In genomic region chr17:75078097-75079022, GRCh38 we compare ENCODE assay signal across 8 cellular contexts. TPM values are rescaled to one million over a fixed set of nuclear protein-coding genes. Genes with fewer than 3 reads are reported as not detected.
A peak's percentile ranks its signal among the peaks of the same experiment; 100 is the strongest.
DNase-seq lines count a peak whose midpoint lies in the region; ATAC-seq, FAIRE-seq and TF ChIP-seq lines count a peak whose summit lies in the region.

No MANE protein-coding gene starts in this region.

- H2AFZ ChIP-seq in OCI-LY3 (ENCODE audit: low read depth, low read length) = 0 out of 2 replicates have a peak overlapping the region, but pooled peaks have one; percentile 82

- ATAC-seq in A549 = peak; percentile 67 to 82; a peak in 5 of 6 replicates
- peak; percentile 53 for ATAC-seq in GM18909 (IDR thresholded peaks at IDR 0.05; ENCODE audit: poor library complexity, unreplicated experiment)
- peak in 3 of 4 donors; percentile 3 to 6 (median 4) for ATAC-seq in psoas muscle
- no peak for ATAC-seq in GM18868 (IDR thresholded peaks at IDR 0.05; ENCODE audit: unreplicated experiment)

- peak overlapping the region; percentile 75 for H3K4me2 ChIP-seq in A549
- H3K4me2 ChIP-seq in OCI-LY3 (ENCODE audit: low read length) = peak overlapping the region; percentile 100

- CTCF ChIA-PET in A549 (lab: Yijun Ruan, JAX) = interaction anchor here (1.0 to 81.8 kb wide), 6 partner anchors 8 to 122 kb away, joined by 3 to 3429 read pairs (median 18); partner anchors contain the start of genes ARMC7, NT5C and SLC16A5

- H3K79me2 ChIP-seq in OCI-LY3 (ENCODE audit: low read length) = no peaks in the 10 kb centered on the region

- H3K4me3 ChIP-seq in A549 (no peak overlapping the region), OCI-LY3 (ENCODE audit: low read length) (peak overlapping the region; percentile 80), esophagus muscularis mucosa (peak overlapping the region; percentile 57 to 63 (median 58)), psoas muscle (peak overlapping the region; percentile 68)

- TF ChIP-seq RAD21 in A549 (conservative IDR thresholded peaks at IDR 0.05 in 1 of 2, IDR thresholded peaks at IDR 0.05 in 1 of 2) = 0 out of 5 replicates have a peak, but pooled peaks of 1 of the 2 experiments have one; percentile 2

- DNase-seq in A549 (ENCODE audit: low read depth in 1 of 2, low spot score in 1 of 2) = peak; percentile 55 to 86
- DNase-seq in esophagus muscularis mucosa (ENCODE audit: extremely low spot score) = no peak
- no peak for DNase-seq in psoas muscle
- no peak for DNase-seq in activated effector memory CD4-positive, alpha-beta T cell treated with Interleukin-2 at 50 U/mL for 16 hours
- DNase-seq in NCI-H524 (lab: John Stamatoyannopoulos, UW) = no peak

- no peak for TF ChIP-seq CTCF in A549 (IDR thresholded peaks at IDR 0.05)
- TF ChIP-seq CTCF in OCI-LY3 (IDR thresholded peaks at IDR 0.05; ENCODE audit: low read depth, low read length) = no peak
- no peak for TF ChIP-seq CTCF in esophagus muscularis mucosa (IDR thresholded peaks at IDR 0.05)
- TF ChIP-seq CTCF in psoas muscle (IDR thresholded peaks at IDR 0.05) = no peak

- 31% methylated on average over 19 of the region's 19 CpGs for WGBS in A549 (ENCODE audit: missing lambda C conversion rate)
- WGBS in esophagus muscularis mucosa = 71% methylated on average over 18 of the region's 19 CpGs
- 62 to 67% (median 67%) methylated on average over 19 of the region's 19 CpGs for WGBS in psoas muscle, 3 donors

- peaks cover 5% of the 10 kb centered on the region; the same call in 1 of the 2 replicates for H3K27me3 ChIP-seq in OCI-LY3 (ENCODE audit: low read depth, low read length)
- H3K27me3 ChIP-seq in esophagus muscularis mucosa = no peaks in the 10 kb centered on the region
- H3K27me3 ChIP-seq in psoas muscle (ENCODE audit: insufficient read depth in 3 of 3, low read length in 2 of 3) = no peaks in the 10 kb centered on the region

- TF ChIP-seq POLR2A in A549 (IDR thresholded peaks at IDR 0.05; ENCODE audit: low read length) = no peak
- no peak for TF ChIP-seq POLR2A in esophagus muscularis mucosa (IDR thresholded peaks at IDR 0.05; ENCODE audit: low read depth)

- H3K9ac ChIP-seq in OCI-LY3 (ENCODE audit: low read length) = peak overlapping the region; percentile 79

- peak; percentile 18 for FAIRE-seq in A549 (lab: Jason Lieb, UNC)

- peaks cover 40% of the 10 kb centered on the region for H3K4me1 ChIP-seq in A549
- peaks cover 31% of the 10 kb centered on the region for H3K4me1 ChIP-seq in OCI-LY3 (ENCODE audit: low read length)
- peaks cover 17 to 45% (median 21%) of the 10 kb centered on the region in 4 donors for H3K4me1 ChIP-seq in esophagus muscularis mucosa
- H3K4me1 ChIP-seq in psoas muscle = peaks cover 18% of the 10 kb centered on the region

- H3K9me3 ChIP-seq in A549 (no peaks in the 10 kb centered on the region), OCI-LY3 (ENCODE audit: insufficient read depth, low read length) (no peaks in the 10 kb centered on the region), esophagus muscularis mucosa (no peaks in the 10 kb centered on the region), psoas muscle (no peaks in the 10 kb centered on the region)

- H3K27ac ChIP-seq in A549 (peak overlapping the region; percentile 78 to 86), OCI-LY3 (ENCODE audit: low read length) (peak overlapping the region; percentile 89), esophagus muscularis mucosa (replicated peaks in 1 of 4) (peak overlapping the region; percentile 85 to 88 (median 86)), psoas muscle (peak overlapping the region; percentile 82)

- TF ChIP-seq EP300 in A549 (IDR thresholded peaks at IDR 0.05) = no peak
- TF ChIP-seq EP300 in esophagus muscularis mucosa (IDR thresholded peaks at IDR 0.05) = no peak

- intact Hi-C loops in esophagus muscularis mucosa (cut with DNase I) (no loop called here), psoas muscle (cut with DNase I) (no loop called here)

- POLR2A ChIA-PET in A549 (lab: Yijun Ruan, JAX) = interaction anchor here (1.0 to 1.6 kb wide), 2 partner anchors 9 to 45 kb away, joined by 3 to 18 read pairs; partner anchors contain the start of gene SLC16A5

- no peaks in the 10 kb centered on the region for H3K36me3 ChIP-seq in OCI-LY3 (replicated peaks; ENCODE audit: low read depth, low read length)
- no peaks in the 10 kb centered on the region for H3K36me3 ChIP-seq in esophagus muscularis mucosa
- H3K36me3 ChIP-seq in psoas muscle (ENCODE audit: insufficient read depth in 1 of 2, low read depth in 1 of 2) = no peaks in the 10 kb centered on the region

- no peaks in the 10 kb centered on the region for H4K20me1 ChIP-seq in OCI-LY3 (ENCODE audit: insufficient read depth, low read length)

TF ChIP-seq in A549, 52 proteins besides CTCF, POLR2A, EP300 and RAD21 (continues in another document):
- TF ChIP-seq HOXB5 (CRISPR knock-in tag; IDR thresholded peaks at IDR 0.05) (0 out of 2 replicates have a peak, but pooled peaks have one; percentile 38), E2F6 (IDR thresholded peaks at IDR 0.05; ENCODE audit: borderline replicate concordance, low read depth) (0 out of 2 replicates have a peak, but pooled peaks have one; percentile 56), FOXS1 (CRISPR knock-in tag; IDR thresholded peaks at IDR 0.05) (no peak), HDAC2 (IDR thresholded peaks at IDR 0.05) (no peak), CHD4 (IDR thresholded peaks at IDR 0.05; ENCODE audit: borderline replicate concordance) (no peak), EHMT2 (IDR thresholded peaks at IDR 0.05; ENCODE audit: low read depth) (no peak), NPAS2 (CRISPR knock-in tag; IDR thresholded peaks at IDR 0.05; ENCODE audit: borderline replicate concordance) (0 out of 2 replicates have a peak, but pooled peaks have one; percentile 12), MAFK (IDR thresholded peaks at IDR 0.05; ENCODE audit: partially characterized antibody) (no peak), JUNB (IDR thresholded peaks at IDR 0.05) (no peak), ZNF302 (CRISPR knock-in tag; IDR thresholded peaks at IDR 0.05) (0 out of 2 replicates have a peak, but pooled peaks have one; percentile 14), CHD2 (IDR thresholded peaks at IDR 0.05; ENCODE audit: low read length, partially characterized antibody) (no peak), ZFP36 (IDR thresholded peaks at IDR 0.05; ENCODE audit: borderline replicate concordance, partially characterized antibody) (no peak), SREBF2 (IDR thresholded peaks at IDR 0.05) (no peak), POLR2AphosphoS2 (conservative IDR thresholded peaks at IDR 0.05; ENCODE audit: low read length) (no peak)

RNA-seq across cellular contexts. Expression of gene SLC16A5, which starts 9.4 kb away (rescaled TPM):
- polyA plus RNA-seq in A549 (2011; rRNA removed) (19.0 and 20.1 TPM in 2 replicates), A549 (2017; fragmentation: RNase III; extraction: RNeasy Plus Mini Kit Qiagen cat#74134 plus additional on column Dnase treatment) (19.5 to 27.6 TPM (median 27.2 TPM) in 3 replicates), psoas muscle (1 to 10 TPM; 1.2 to 4.5 (median 3.8) TPM)
- 33.8 and 57.1 TPM in 2 replicates for polyA plus RNA-seq in A549 (2012; cell fraction: cytosol; rRNA removed)
- 110 and 141 TPM in 2 replicates for polyA plus RNA-seq in A549 (2012; cell fraction: nucleus; rRNA removed)
- polyA minus RNA-seq in A549 (2011; rRNA and poly(A)+ RNA removed) = 22.9 and 29.3 TPM in 2 replicates
- total RNA-seq in esophagus muscularis mucosa (1 to 10 TPM; 3.8 to 9.7 (median 7.6) TPM), psoas muscle (10 to 100 TPM in 1 of 4 donors, 1 to 10 TPM in 3; 5.6 to 10.7 (median 8.1) TPM)

RNA-seq across cellular contexts. Expression of gene KCTD2, which starts 31.3 kb away (rescaled TPM):
- polyA plus RNA-seq in A549 (2011; rRNA removed) = 31.3 and 34.1 TPM in 2 replicates
- 19.5 and 22.6 TPM in 2 replicates for polyA plus RNA-seq in A549 (2012; cell fraction: cytosol; rRNA removed)
- 17.5 and 23.1 TPM in 2 replicates for polyA plus RNA-seq in A549 (2012; cell fraction: nucleus; rRNA removed)
- 16.3 to 18.8 TPM (median 18.6 TPM) in 3 replicates for polyA plus RNA-seq in A549 (2017; fragmentation: RNase III; extraction: RNeasy Plus Mini Kit Qiagen cat#74134 plus additional on column Dnase treatment)
- 22.1 and 25.9 TPM in 2 replicates for polyA minus RNA-seq in A549 (2011; rRNA and poly(A)+ RNA removed)
- 10 to 100 TPM; 20.3 to 37.7 (median 29.9) TPM for total RNA-seq in esophagus muscularis mucosa
- 10 to 100 TPM; 29.2 to 38.7 (median 35.2) TPM for total RNA-seq in psoas muscle
- 10 to 100 TPM; 26.9 to 71.2 (median 29.7) TPM for polyA plus RNA-seq in psoas muscle

RNA-seq across cellular contexts. Expression of gene ARMC7, which starts 31.4 kb away (rescaled TPM):
- 8.5 and 9.5 TPM in 2 replicates for polyA plus RNA-seq in A549 (2011; rRNA removed)
- polyA plus RNA-seq in A549 (2012; cell fraction: cytosol; rRNA removed) = 11.0 and 13.2 TPM in 2 replicates
- 16.6 and 18.3 TPM in 2 replicates for polyA plus RNA-seq in A549 (2012; cell fraction: nucleus; rRNA removed)
- polyA plus RNA-seq in A549 (2017; fragmentation: RNase III; extraction: RNeasy Plus Mini Kit Qiagen cat#74134 plus additional on column Dnase treatment) = 11.3 to 13.1 TPM (median 12.6 TPM) in 3 replicates
- 14.3 and 15.2 TPM in 2 replicates for polyA minus RNA-seq in A549 (2011; rRNA and poly(A)+ RNA removed)
- total RNA-seq in esophagus muscularis mucosa = 10 to 100 TPM in 1 of 4 donors, 1 to 10 TPM in 3; 3.5 to 10.3 (median 6.7) TPM
- 1 to 10 TPM; 2.7 to 7.0 (median 3.6) TPM for total RNA-seq in psoas muscle
- 1 to 10 TPM; 3.3 to 6.4 (median 4.9) TPM for polyA plus RNA-seq in psoas muscle

RNA-seq across cellular contexts. Expression of gene ATP5PD, which starts 31.6 kb away (rescaled TPM):
- polyA plus RNA-seq in A549 (2011; rRNA removed) = 314 and 333 TPM in 2 replicates
- polyA plus RNA-seq in A549 (2012; cell fraction: cytosol; rRNA removed) = 255 and 282 TPM in 2 replicates
- polyA plus RNA-seq in A549 (2012; cell fraction: nucleus; rRNA removed) = 105 and 172 TPM in 2 replicates
- polyA plus RNA-seq in A549 (2017; fragmentation: RNase III; extraction: RNeasy Plus Mini Kit Qiagen cat#74134 plus additional on column Dnase treatment) = 429 to 463 TPM (median 440 TPM) in 3 replicates
- polyA minus RNA-seq in A549 (2011; rRNA and poly(A)+ RNA removed) = 103 and 169 TPM in 2 replicates
- total RNA-seq in esophagus muscularis mucosa = 100 to 1,000 TPM; 202 to 388 (median 256) TPM
- total RNA-seq in psoas muscle = 100 to 1,000 TPM; 409 to 577 (median 500) TPM
- polyA plus RNA-seq in psoas muscle = 100 to 1,000 TPM; 619 to 931 (median 653) TPM

RNA-seq across cellular contexts. Expression of gene NT5C, which starts 53.2 kb away (rescaled TPM):
- 54.5 and 73.7 TPM in 2 replicates for polyA plus RNA-seq in A549 (2011; rRNA removed)
- 174 and 199 TPM in 2 replicates for polyA plus RNA-seq in A549 (2012; cell fraction: cytosol; rRNA removed)
- 280 and 344 TPM in 2 replicates for polyA plus RNA-seq in A549 (2012; cell fraction: nucleus; rRNA removed)
- 83.8 to 92.2 TPM (median 91.4 TPM) in 3 replicates for polyA plus RNA-seq in A549 (2017; fragmentation: RNase III; extraction: RNeasy Plus Mini Kit Qiagen cat#74134 plus additional on column Dnase treatment)
- 31.1 and 36.1 TPM in 2 replicates for polyA minus RNA-seq in A549 (2011; rRNA and poly(A)+ RNA removed)
- total RNA-seq in esophagus muscularis mucosa = 10 to 100 TPM; 70.6 to 98.7 (median 75.1) TPM
- total RNA-seq in psoas muscle = 10 to 100 TPM; 16.4 to 44.2 (median 29.4) TPM
- 10 to 100 TPM; 19.7 to 84.0 (median 56.3) TPM for polyA plus RNA-seq in psoas muscle

Comparison
In these comparisons a context has a peak if more than half of its experiments do, and no peak if none do; other contexts are left out.
1. DNase-seq: peak in A549 (2 of 2); none in esophagus muscularis mucosa (single experiment), psoas muscle (0 of 2), activated effector memory CD4-positive, alpha-beta T cell treated with Interleukin-2 at 50 U/mL for 16 hours (single experiment) and NCI-H524 (0 of 2).
2. Peak in every context shown above with its lines, with median percentiles within 50 percentile points of each other: H3K27ac ChIP-seq.